In the genomic region with DNA sequence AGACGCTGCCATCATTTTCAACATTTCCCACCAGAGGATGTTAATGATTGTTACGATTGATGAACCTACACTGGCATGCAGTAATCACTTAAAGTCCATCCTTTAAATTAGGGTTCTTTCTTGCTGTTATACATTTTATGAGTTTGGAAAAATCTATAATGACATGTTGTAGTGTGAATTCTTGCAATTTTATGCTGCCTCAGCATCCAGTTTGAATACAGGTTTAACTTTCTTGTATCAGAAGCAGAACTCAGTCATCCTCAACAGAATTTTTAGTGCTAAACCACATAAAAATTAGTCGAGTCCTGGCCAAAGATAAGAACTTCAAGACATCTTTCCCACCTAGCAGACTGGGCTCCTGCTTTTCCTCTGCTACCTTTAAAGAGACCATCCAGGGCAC, we compare ENCODE assay signal across 8 cellular contexts.
"Had no signal": no experiment of that assay in that cellular context is flagged by ENCODE, and none has a peak within 500 bp of the region (broad histone marks: within the 10 kb centered on the region; RNA-seq: fewer than 3 reads in every experiment).

No MANE protein-coding gene starts in this region.

- FAIRE-seq: G401.6, GM12878, GM12891, GM12892, GM18507, GM19239 had no signal

- DNase-seq: GDM1, GF-D8 had no signal

- ATAC-seq: GM12878 had no signal

- H3K4me3 ChIP-seq: GM12878 had no signal
